Comparison of ENCODE assay signal across 1 cellular context in the genomic region with DNA sequence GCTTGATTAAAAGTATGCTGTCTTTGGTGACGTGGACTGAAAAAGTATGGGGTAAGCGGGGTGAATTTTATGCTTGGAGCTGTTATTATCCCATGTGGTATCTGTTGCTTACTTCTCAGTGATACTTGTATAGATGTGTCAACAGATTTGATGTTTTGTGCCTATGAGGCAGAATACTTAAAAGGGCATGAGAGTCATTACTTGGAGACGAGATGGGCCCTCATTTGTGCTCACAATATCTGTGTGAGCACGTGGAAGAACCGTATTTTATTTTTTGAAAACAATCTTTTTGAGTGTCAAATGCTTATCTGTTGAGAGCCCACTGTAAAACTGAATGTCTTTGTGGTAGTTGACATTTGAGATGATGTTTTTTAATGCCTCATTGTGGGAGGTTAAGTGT.
A peak's percentile ranks its signal among the peaks of the same experiment; 100 is the strongest.
TF ChIP-seq lines count a peak whose summit lies in the region.

No MANE protein-coding gene starts in this region.

TF ChIP-seq in HEK293, 187 proteins besides CTCF, POLR2A, EP300 and RAD21 (continued from another document):
- TF ChIP-seq ZNF692 (tag by site-specific recombination; IDR thresholded peaks at IDR 0.05): peak; percentile 88
